Comparison of ENCODE assay signal across 1 cellular context in the genomic region with DNA sequence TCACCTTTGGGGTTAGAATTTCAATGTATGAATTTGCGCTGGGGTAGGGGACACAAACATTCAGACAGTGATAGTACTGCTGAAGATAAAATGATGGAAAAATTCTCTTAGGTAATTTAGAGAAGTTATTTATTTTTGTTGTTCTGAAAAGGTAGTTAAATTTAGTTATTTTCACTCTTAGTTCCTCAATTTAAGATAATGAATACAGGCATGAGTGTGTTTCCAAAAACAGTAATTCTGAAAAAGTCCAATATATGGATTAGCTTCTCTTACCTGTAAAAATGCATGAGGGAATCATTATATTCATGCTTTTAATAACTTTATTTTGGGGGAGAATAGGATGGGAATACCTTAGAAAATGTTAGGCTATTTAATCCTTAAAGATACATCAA.
TF ChIP-seq lines count a peak whose summit lies in the region.

No MANE protein-coding gene starts in this region.

TF ChIP-seq in K562, 482 proteins besides CTCF, POLR2A, EP300 and RAD21 (continued from another document):
- TF ChIP-seq, protein P1, sequence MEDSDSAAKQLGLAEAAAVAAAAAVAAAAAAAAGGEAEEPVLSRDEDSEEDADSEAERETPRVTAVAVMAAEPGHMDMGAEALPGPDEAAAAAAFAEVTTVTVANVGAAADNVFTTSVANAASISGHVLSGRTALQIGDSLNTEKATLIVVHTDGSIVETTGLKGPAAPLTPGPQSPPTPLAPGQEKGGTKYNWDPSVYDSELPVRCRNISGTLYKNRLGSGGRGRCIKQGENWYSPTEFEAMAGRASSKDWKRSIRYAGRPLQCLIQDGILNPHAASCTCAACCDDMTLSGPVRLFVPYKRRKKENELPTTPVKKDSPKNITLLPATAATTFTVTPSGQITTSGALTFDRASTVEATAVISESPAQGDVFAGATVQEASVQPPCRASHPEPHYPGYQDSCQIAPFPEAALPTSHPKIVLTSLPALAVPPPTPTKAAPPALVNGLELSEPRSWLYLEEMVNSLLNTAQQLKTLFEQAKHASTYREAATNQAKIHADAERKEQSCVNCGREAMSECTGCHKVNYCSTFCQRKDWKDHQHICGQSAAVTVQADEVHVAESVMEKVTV (CRISPR knock-in tag; IDR thresholded peaks at IDR 0.05): no peak
- TF ChIP-seq, protein P2, sequence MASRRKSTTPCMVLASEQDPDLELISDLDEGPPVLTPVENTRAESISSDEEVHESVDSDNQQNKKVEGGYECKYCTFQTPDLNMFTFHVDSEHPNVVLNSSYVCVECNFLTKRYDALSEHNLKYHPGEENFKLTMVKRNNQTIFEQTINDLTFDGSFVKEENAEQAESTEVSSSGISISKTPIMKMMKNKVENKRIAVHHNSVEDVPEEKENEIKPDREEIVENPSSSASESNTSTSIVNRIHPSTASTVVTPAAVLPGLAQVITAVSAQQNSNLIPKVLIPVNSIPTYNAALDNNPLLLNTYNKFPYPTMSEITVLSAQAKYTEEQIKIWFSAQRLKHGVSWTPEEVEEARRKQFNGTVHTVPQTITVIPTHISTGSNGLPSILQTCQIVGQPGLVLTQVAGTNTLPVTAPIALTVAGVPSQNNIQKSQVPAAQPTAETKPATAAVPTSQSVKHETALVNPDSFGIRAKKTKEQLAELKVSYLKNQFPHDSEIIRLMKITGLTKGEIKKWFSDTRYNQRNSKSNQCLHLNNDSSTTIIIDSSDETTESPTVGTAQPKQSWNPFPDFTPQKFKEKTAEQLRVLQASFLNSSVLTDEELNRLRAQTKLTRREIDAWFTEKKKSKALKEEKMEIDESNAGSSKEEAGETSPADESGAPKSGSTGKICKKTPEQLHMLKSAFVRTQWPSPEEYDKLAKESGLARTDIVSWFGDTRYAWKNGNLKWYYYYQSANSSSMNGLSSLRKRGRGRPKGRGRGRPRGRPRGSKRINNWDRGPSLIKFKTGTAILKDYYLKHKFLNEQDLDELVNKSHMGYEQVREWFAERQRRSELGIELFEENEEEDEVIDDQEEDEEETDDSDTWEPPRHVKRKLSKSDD (conservative IDR thresholded peaks at IDR 0.05; ENCODE audit: low read length): no peak
- TF ChIP-seq ZNF586 (CRISPR knock-in tag; conservative IDR thresholded peaks at IDR 0.05) (no peak), HIVEP1 (CRISPR knock-in tag; IDR thresholded peaks at IDR 0.05) (no peak), MCM3 (IDR thresholded peaks at IDR 0.05) (no peak), MTA1 (IDR thresholded peaks at IDR 0.05; ENCODE audit: borderline replicate concordance) (no peak), FOXP1 (CRISPR knock-in tag; IDR thresholded peaks at IDR 0.05) (no peak)
- TF ChIP-seq, protein P3, sequence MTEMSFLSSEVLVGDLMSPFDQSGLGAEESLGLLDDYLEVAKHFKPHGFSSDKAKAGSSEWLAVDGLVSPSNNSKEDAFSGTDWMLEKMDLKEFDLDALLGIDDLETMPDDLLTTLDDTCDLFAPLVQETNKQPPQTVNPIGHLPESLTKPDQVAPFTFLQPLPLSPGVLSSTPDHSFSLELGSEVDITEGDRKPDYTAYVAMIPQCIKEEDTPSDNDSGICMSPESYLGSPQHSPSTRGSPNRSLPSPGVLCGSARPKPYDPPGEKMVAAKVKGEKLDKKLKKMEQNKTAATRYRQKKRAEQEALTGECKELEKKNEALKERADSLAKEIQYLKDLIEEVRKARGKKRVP (CRISPR knock-in tag; IDR thresholded peaks at IDR 0.05): no peak
TF ChIP-seq in K562: peak in this region for 0.
